ENCODE assay signal across 7 cellular contexts in genomic region chr1:74732071-74732946, GRCh38. TPM values are rescaled to one million over a fixed set of nuclear protein-coding genes. Genes with fewer than 3 reads are reported as not detected.
DNase-seq lines count a peak whose midpoint lies in the region; ATAC-seq and TF ChIP-seq lines count a peak whose summit lies in the region.
"Not testable (repeated sequence)": the region's sequence is repeated elsewhere in the genome, so short reads cannot be mapped to it uniquely, and the experiment has no call there.

No MANE protein-coding gene starts in this region.

- CTCF ChIA-PET in HEK293T (lab: Yijun Ruan, JAX) (interaction anchor here (1.1 kb wide), 1 partner anchor 17 kb away, joined by 3 read pairs; no protein-coding TSS in a partner anchor), WTC11 (lab: Charles Lee) (interaction anchor here (0.6 to 2.5 kb wide), 7 partner anchors 11 to 229 kb away, joined by 3 to 19 read pairs (median 8); partner anchors contain the start of gene ERICH3)

- H3K36me3 Mint-ChIP-seq in WTC11 (peaks cover 23% of the 10 kb centered on the region), immature natural killer cell (peaks cover 6 to 13% (median 9%) of the 10 kb centered on the region in 3 donors)

- DNase-seq in HEK293T (ENCODE audit: extremely low spot score): peak; percentile 20
- peak; percentile 4 for DNase-seq in HT-29 (ENCODE audit: low spot score)
- DNase-seq in WTC11 (ENCODE audit: low spot score): peak; percentile 25
- not testable (repeated sequence) for DNase-seq in choroid plexus epithelial cell (ENCODE audit: low read depth); immature natural killer cell
- DNase-seq in retina: peak; percentile 4

- POLR2A ChIA-PET in HEK293T (lab: Yijun Ruan, JAX): not testable (repeated sequence)
- POLR2A ChIA-PET in WTC11 (lab: Charles Lee): interaction anchor here (1.4 kb wide), 1 partner anchor 9 kb away, joined by 4 read pairs; no protein-coding TSS in a partner anchor

- H3K4me3 ChIP-seq in choroid plexus epithelial cell (ENCODE audit: low read depth, low read length): peak overlapping the region; percentile 89

- not testable (repeated sequence) for TF ChIP-seq CTCF in WTC11 (IDR thresholded peaks at IDR 0.05); choroid plexus epithelial cell (conservative IDR thresholded peaks at IDR 0.05; ENCODE audit: low read depth, low read length)

- not testable (repeated sequence) for H3K9me3 Mint-ChIP-seq in WTC11, immature natural killer cell

- H3K4me3 Mint-ChIP-seq in WTC11: peak overlapping the region; percentile 92
- H3K4me3 Mint-ChIP-seq in immature natural killer cell: peak overlapping the region; percentile 93 to 99 (median 98)

- ATAC-seq in GM18517 (IDR thresholded peaks at IDR 0.05; ENCODE audit: unreplicated experiment) (peak; percentile 15), WTC11 (peak; percentile 44)

- H3K4me1 Mint-ChIP-seq in WTC11 (peaks cover 34% of the 10 kb centered on the region), immature natural killer cell (peaks cover 60 to 71% of the 10 kb centered on the region in 2 donors)

- H3K27me3 Mint-ChIP-seq in WTC11 (ENCODE audit: low read depth): not testable (repeated sequence)
- peaks cover 3 to 10% (median 10%) of the 10 kb centered on the region in 3 donors for H3K27me3 Mint-ChIP-seq in immature natural killer cell (ENCODE audit: low read depth in 3 of 3)

- H3K27ac Mint-ChIP-seq in WTC11 (peak overlapping the region; percentile 90), immature natural killer cell (peak overlapping the region; percentile 89 to 99 (median 96))

TF ChIP-seq in WTC11, 78 proteins besides CTCF, POLR2A, EP300 and RAD21:
- 0 out of 2 replicates have a peak, but pooled peaks have one; percentile 11 for TF ChIP-seq TP53 (CRISPR knock-in tag; IDR thresholded peaks at IDR 0.05)

RNA-seq across cellular contexts. Expression of gene CRYZ, which starts 0.5 kb away (rescaled TPM):
- total RNA-seq in HT-29 (2014; rRNA removed; shearing (Covaris generic)): 66.0 and 67.1 TPM in 2 replicates
- 42.2 to 44.2 TPM (median 43.5 TPM) in 3 replicates for total RNA-seq in WTC11 (2021)
- polyA plus RNA-seq in immature natural killer cell: 10 to 100 TPM; 42.1 to 70.5 (median 55.3) TPM

RNA-seq across cellular contexts. Expression of gene TYW3, which starts 0.6 kb away (rescaled TPM):
- 7.7 and 10.8 TPM in 2 replicates for total RNA-seq in HT-29 (2014; rRNA removed; shearing (Covaris generic))
- 31.8 to 33.1 TPM (median 32.9 TPM) in 3 replicates for total RNA-seq in WTC11 (2021)
- polyA plus RNA-seq in immature natural killer cell: 10 to 100 TPM in 1 of 3 donors, 1 to 10 TPM in 2; 4.8 to 12.5 (median 7.6) TPM

RNA-seq across cellular contexts. Expression of gene ERICH3, which starts 58.7 kb away (rescaled TPM):
- not detected in 2 replicates for total RNA-seq in HT-29 (2014; rRNA removed; shearing (Covaris generic))
- total RNA-seq in WTC11 (2021): 0.07 TPM in 1 of 3 replicates, not detected in the others
- polyA plus RNA-seq in immature natural killer cell: under 1 TPM in 1 of 3 donors, not detected in 2; 0.18 TPM
